In the genomic region with DNA sequence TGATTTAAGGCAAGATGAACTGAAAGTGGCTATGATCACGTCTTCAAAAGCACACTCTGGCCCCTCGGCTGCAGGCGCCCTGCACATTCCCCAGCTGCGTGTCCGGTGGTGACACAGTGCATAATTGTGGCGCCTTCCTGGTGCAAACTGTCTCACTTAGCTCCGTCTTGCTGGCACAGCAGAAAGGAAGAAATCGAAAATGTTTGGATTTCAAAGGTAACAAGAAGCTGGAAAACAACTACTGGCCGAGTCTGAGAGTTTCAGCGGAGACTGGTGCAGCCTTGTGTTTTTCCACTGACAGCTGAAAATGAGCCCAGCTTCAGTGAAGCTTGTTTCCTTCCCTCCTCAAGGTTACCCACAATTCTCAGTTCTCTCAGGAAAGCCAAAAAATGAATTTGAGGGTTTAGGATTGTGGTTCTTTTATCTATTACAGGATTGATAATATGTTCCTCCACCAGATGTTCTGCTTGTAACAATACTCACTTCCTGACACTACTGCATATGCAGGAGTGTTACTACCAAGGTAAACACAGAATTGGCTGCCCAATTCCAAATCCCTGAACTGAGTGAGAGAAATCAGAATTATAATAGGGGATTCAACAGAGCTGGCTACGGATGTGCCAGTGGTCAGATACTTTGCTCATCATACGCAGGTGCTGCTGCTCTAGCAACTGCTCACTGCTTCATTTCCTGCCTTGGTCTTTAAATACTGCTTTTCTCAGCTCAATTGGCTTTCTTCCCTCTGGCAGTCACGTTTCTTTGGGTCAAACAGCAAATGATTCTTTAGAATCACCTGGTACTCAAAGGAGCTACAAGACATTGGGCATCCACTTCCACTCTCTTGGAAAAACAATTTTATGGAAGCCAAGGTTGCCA, we compare ENCODE assay signal across 9 cellular contexts.
A peak's percentile ranks its signal among the peaks of the same experiment; 100 is the strongest.
DNase-seq lines count a peak whose midpoint lies in the region; ATAC-seq and TF ChIP-seq lines count a peak whose summit lies in the region.
"Had no signal": no experiment of that assay in that cellular context is flagged by ENCODE, and none has a peak within 500 bp of the region (broad histone marks: within the 10 kb centered on the region; RNA-seq: fewer than 3 reads in every experiment).

No MANE protein-coding gene starts in this region.

- TF ChIP-seq EP300 in upper lobe of left lung (IDR thresholded peaks at IDR 0.05): no peak

- H3K4me1 Mint-ChIP-seq in CD8-positive, alpha-beta memory T cell: peaks cover 0 to 5% (median 3%) of the 10 kb centered on the region in 3 donors

- H3K27me3 Mint-ChIP-seq in CD8-positive, alpha-beta memory T cell: peaks cover 5 to 13% of the 10 kb centered on the region in 2 donors

- peak overlapping the region; percentile 41 to 66 (median 56) for H3K4me3 ChIP-seq in BLaER1 treated with 17β-estradiol and CSF1 and Interleukin-3, amounts not matched to agents 10 nM and 100 nM
- H3K4me3 ChIP-seq in fibroblast of the aortic adventitia (ENCODE audit: low read depth, low read length) (peak overlapping the region; percentile 53), upper lobe of left lung (peak overlapping the region in 3 of 4 donors; percentile 9 to 18 (median 18))
- H3K4me3 ChIP-seq in CD8-positive, alpha-beta memory T cell (ENCODE audit: low read length): no peak overlapping the region

- WGBS in upper lobe of left lung, 2 donors: 42 to 55% methylated on average over 13 of the region's 13 CpGs

- DNase-seq in NAMALWA (ENCODE audit: low spot score) (peak; percentile 10), fibroblast of the aortic adventitia (ENCODE audit: low read depth) (peak; percentile 39), upper lobe of left lung (peak in 1 of 2 donors; percentile 64), SIG-M5 treated with dmso at 0.1 percent for 504 hours (lab: John Stamatoyannopoulos, UW; ENCODE audit: unreplicated experiment) (no peak)
- no peak for DNase-seq in CD8-positive, alpha-beta memory T cell
- DNase-seq: activated naive CD8-positive, alpha-beta T cell treated with anti-CD3 and anti-CD28 coated beads, Interleukin-2, amount 10 ng/mL, durations not matched to agents 7 days and 5 days had no signal

- H3K9ac ChIP-seq in BLaER1 treated with 17β-estradiol and CSF1 and Interleukin-3, amounts not matched to agents 10 nM and 100 nM: peak overlapping the region; percentile 32 to 78 (median 64)

- ATAC-seq in GM21723 (IDR thresholded peaks at IDR 0.05; ENCODE audit: unreplicated experiment): peak; percentile 73
- peak in 1 of 2 donors; percentile 47 for ATAC-seq in upper lobe of left lung (ENCODE audit: low FRiP score in 2 of 2)
- no peak for ATAC-seq in GM19463 (IDR thresholded peaks at IDR 0.05; ENCODE audit: unreplicated experiment)

- peak overlapping the region in 1 of 7 donors; percentile 24 for H3K4me3 Mint-ChIP-seq in CD8-positive, alpha-beta memory T cell
- H3K4me3 Mint-ChIP-seq: activated naive CD8-positive, alpha-beta T cell treated with anti-CD3 and anti-CD28 coated beads, Interleukin-2, amount 10 ng/mL, durations not matched to agents 7 days and 5 days had no signal

- peak overlapping the region in 1 of 8 donors; percentile 23 for H3K27ac Mint-ChIP-seq in CD8-positive, alpha-beta memory T cell
- H3K27ac Mint-ChIP-seq: activated naive CD8-positive, alpha-beta T cell treated with anti-CD3 and anti-CD28 coated beads, Interleukin-2, amount 10 ng/mL, durations not matched to agents 7 days and 5 days had no signal

- no peaks in the 10 kb centered on the region for H3K9me3 Mint-ChIP-seq in CD8-positive, alpha-beta memory T cell
- H3K9me3 Mint-ChIP-seq: activated naive CD8-positive, alpha-beta T cell treated with anti-CD3 and anti-CD28 coated beads, Interleukin-2, amount 10 ng/mL, durations not matched to agents 7 days and 5 days had no signal

- POLR2A ChIA-PET in CD8-positive, alpha-beta memory T cell (lab: Charles Lee): no interaction called here

- no peaks in the 10 kb centered on the region for H3K36me3 ChIP-seq in BLaER1 treated with 17β-estradiol and CSF1 and Interleukin-3, amounts not matched to agents 10 nM and 100 nM
- no peaks in the 10 kb centered on the region for H3K36me3 ChIP-seq in upper lobe of left lung
- no peaks in the 10 kb centered on the region for H3K36me3 ChIP-seq in CD8-positive, alpha-beta memory T cell (ENCODE audit: insufficient read depth, low read length)

- H4K20me1 ChIP-seq in BLaER1 treated with 17β-estradiol and CSF1 and Interleukin-3, amounts not matched to agents 10 nM and 100 nM: no peaks in the 10 kb centered on the region

- peak overlapping the region; percentile 70 to 99 (median 91) for H3K4me2 ChIP-seq in BLaER1 treated with 17β-estradiol and CSF1 and Interleukin-3, amounts not matched to agents 10 nM and 100 nM

- H3K27me3 ChIP-seq in BLaER1 treated with 17β-estradiol and CSF1 and Interleukin-3, amounts not matched to agents 10 nM and 100 nM: no peaks in the 10 kb centered on the region
- no peaks in the 10 kb centered on the region for H3K27me3 ChIP-seq in upper lobe of left lung
- no peaks in the 10 kb centered on the region for H3K27me3 ChIP-seq in CD8-positive, alpha-beta memory T cell (ENCODE audit: insufficient read depth, low read length, poor library complexity, severe bottlenecking)

- peaks cover 48 to 70% (median 69%) of the 10 kb centered on the region in 10 experiments for H3K4me1 ChIP-seq in BLaER1 treated with 17β-estradiol and CSF1 and Interleukin-3, amounts not matched to agents 10 nM and 100 nM
- peaks cover 0 to 8% (median 0%) of the 10 kb centered on the region in 4 donors for H3K4me1 ChIP-seq in upper lobe of left lung
- H3K4me1 ChIP-seq in CD8-positive, alpha-beta memory T cell (ENCODE audit: insufficient read depth, low read length): no peaks in the 10 kb centered on the region

- H3K27ac ChIP-seq in BLaER1 treated with 17β-estradiol and CSF1 and Interleukin-3, amounts not matched to agents 10 nM and 100 nM: peak overlapping the region in 9 of 11 experiments; percentile 55 to 83 (median 76); a peak in 18 of 22 replicates
- H3K27ac ChIP-seq in upper lobe of left lung: no peak overlapping the region
- no peak overlapping the region for H3K27ac ChIP-seq in CD8-positive, alpha-beta memory T cell (ENCODE audit: low read depth, low read length)

- CTCF ChIA-PET in CD8-positive, alpha-beta memory T cell (lab: Charles Lee): no interaction called here

- TF ChIP-seq POLR2A in upper lobe of left lung (IDR thresholded peaks at IDR 0.05): no peak

- H3K9me3 ChIP-seq in BLaER1 treated with 17β-estradiol and CSF1 and Interleukin-3, amounts not matched to agents 10 nM and 100 nM (replicated peaks in 1 of 11): peaks cover 0 to 9% (median 3%) of the 10 kb centered on the region in 11 experiments; a peak in 6 of 22 replicates
- no peaks in the 10 kb centered on the region for H3K9me3 ChIP-seq in upper lobe of left lung
- H3K9me3 ChIP-seq in CD8-positive, alpha-beta memory T cell (ENCODE audit: low read length): no peaks in the 10 kb centered on the region

- no peak for TF ChIP-seq CTCF in fibroblast of the aortic adventitia (IDR thresholded peaks at IDR 0.05; ENCODE audit: insufficient read depth, low read length)
- no peak for TF ChIP-seq CTCF in upper lobe of left lung (IDR thresholded peaks at IDR 0.05)

- peaks cover 0 to 1% (median 0%) of the 10 kb centered on the region in 3 donors for H3K36me3 Mint-ChIP-seq in CD8-positive, alpha-beta memory T cell
- H3K36me3 Mint-ChIP-seq: activated naive CD8-positive, alpha-beta T cell treated with anti-CD3 and anti-CD28 coated beads, Interleukin-2, amount 10 ng/mL, durations not matched to agents 7 days and 5 days had no signal

Comparison
In these comparisons a context has a peak if more than half of its experiments do, and no peak if none do; other contexts are left out.
1. H3K27ac ChIP-seq: peak in BLaER1 treated with 17β-estradiol and CSF1 and Interleukin-3, amounts not matched to agents 10 nM and 100 nM (9 of 11); none in upper lobe of left lung (0 of 4) and CD8-positive, alpha-beta memory T cell (single experiment).
2. DNase-seq: peak in NAMALWA (single experiment) and fibroblast of the aortic adventitia (single experiment); none in SIG-M5 treated with dmso at 0.1 percent for 504 hours (single experiment) and CD8-positive, alpha-beta memory T cell (0 of 5).